7 cellular contexts compared by ENCODE assay signal in genomic region chr1:181424786-181425403, GRCh38. TPM values are rescaled to one million over a fixed set of nuclear protein-coding genes. Genes with fewer than 3 reads are reported as not detected.
DNase-seq lines count a peak whose midpoint lies in the region; TF ChIP-seq lines count a peak whose summit lies in the region.

No MANE protein-coding gene starts in this region.

- H3K36me3 Mint-ChIP-seq in neural progenitor cell = no peaks in the 10 kb centered on the region

- no peaks in the 10 kb centered on the region for H3K9me3 Mint-ChIP-seq in neural progenitor cell

- no peak overlapping the region for H3K4me2 ChIP-seq in Karpas-422 (ENCODE audit: low read depth, low read length, poor library complexity, severe bottlenecking)
- H3K4me2 ChIP-seq in neural progenitor cell = no peak overlapping the region

- peaks cover 6% of the 10 kb centered on the region for H3K4me1 Mint-ChIP-seq in neural progenitor cell

- H3K9ac ChIP-seq in Karpas-422 (ENCODE audit: low read length) (no peak overlapping the region), neural progenitor cell (no peak overlapping the region)

- no peak for TF ChIP-seq POLR2A in Peyer's patch (IDR thresholded peaks at IDR 0.05)

- H3K27ac ChIP-seq in Karpas-422 (ENCODE audit: low read length) (no peak overlapping the region), Peyer's patch (no peak overlapping the region), neural progenitor cell (no peak overlapping the region)

- H3K4me1 ChIP-seq in Karpas-422 (ENCODE audit: low read length) (no peaks in the 10 kb centered on the region), Peyer's patch (no peaks in the 10 kb centered on the region), neural progenitor cell (peaks cover under 1% of the 10 kb centered on the region)

- H2AFZ ChIP-seq in Karpas-422 (ENCODE audit: low read length) = no peak overlapping the region
- H2AFZ ChIP-seq in neural progenitor cell (replicated peaks) = peak overlapping the region; percentile 82

- H3K9me3 ChIP-seq in Karpas-422 (ENCODE audit: low read length) (no peaks in the 10 kb centered on the region), Peyer's patch (no peaks in the 10 kb centered on the region), neural progenitor cell (ENCODE audit: low read depth) (no peaks in the 10 kb centered on the region)

- H3K27ac Mint-ChIP-seq in neural progenitor cell = no peak overlapping the region

- H3K27me3 ChIP-seq in Karpas-422 (ENCODE audit: low read length) (no peaks in the 10 kb centered on the region), Peyer's patch (no peaks in the 10 kb centered on the region), neural progenitor cell (peaks cover 12% of the 10 kb centered on the region)

- H3K36me3 ChIP-seq in Karpas-422 (ENCODE audit: insufficient read depth, low read length) (no peaks in the 10 kb centered on the region), Peyer's patch (no peaks in the 10 kb centered on the region), neural progenitor cell (no peaks in the 10 kb centered on the region)

- no peaks in the 10 kb centered on the region for H3K9me2 ChIP-seq in Karpas-422 (replicated peaks; ENCODE audit: insufficient read depth, low read length)

- peaks cover 5% of the 10 kb centered on the region for H3K27me3 Mint-ChIP-seq in neural progenitor cell (ENCODE audit: insufficient read depth, low read depth)

- peak; percentile 85 for TF ChIP-seq CTCF in GM12875 (IDR thresholded peaks at IDR 0.05; ENCODE audit: borderline replicate concordance, insufficient read depth, low read depth, low read length)
- TF ChIP-seq CTCF in Peyer's patch (IDR thresholded peaks at IDR 0.05) = peak; percentile 75 to 96 (median 93)
- peak; percentile 88 for TF ChIP-seq CTCF in fibroblast of pulmonary artery (IDR thresholded peaks at IDR 0.05; ENCODE audit: low read length, missing control alignments)
- peak; percentile 100 for TF ChIP-seq CTCF in neural progenitor cell (IDR thresholded peaks at IDR 0.05)

- no peaks in the 10 kb centered on the region for H3F3A ChIP-seq in neural progenitor cell (ENCODE audit: low read depth)

- DNase-seq in Karpas-422 (peak; percentile 93), Peyer's patch (peak; percentile 59 to 85 (median 73)), fibroblast of pulmonary artery (ENCODE audit: low read depth) (peak; percentile 76), neural progenitor cell (ENCODE audit: low spot score) (peak; percentile 93), stromal cell of bone marrow (ENCODE audit: low read depth) (peak; percentile 27)
- peak; percentile 87 to 88 for DNase-seq in activated T-cell treated with anti-CD3 and anti-CD28 coated beads, Interleukin-2, amount 50 U/mL, for 48 hours

- no peaks in the 10 kb centered on the region for H3K79me2 ChIP-seq in Karpas-422 (ENCODE audit: low read length)
- H3K79me2 ChIP-seq in neural progenitor cell (ENCODE audit: low read depth) = no peaks in the 10 kb centered on the region

- H3K4me3 ChIP-seq in GM12875 (ENCODE audit: low read depth, low read length) (no peak overlapping the region), Karpas-422 (ENCODE audit: low read length) (no peak overlapping the region), Peyer's patch (no peak overlapping the region), fibroblast of pulmonary artery (replicated peaks; ENCODE audit: low read depth, low read length) (no peak overlapping the region), neural progenitor cell (no peak overlapping the region)

- no peak overlapping the region for H3K4me3 Mint-ChIP-seq in neural progenitor cell

- no peaks in the 10 kb centered on the region for H4K20me1 ChIP-seq in Karpas-422 (ENCODE audit: insufficient read depth, low read depth, low read length)
- no peaks in the 10 kb centered on the region for H4K20me1 ChIP-seq in neural progenitor cell (ENCODE audit: low read depth)

RNA-seq across cellular contexts. Expression of gene CACNA1E, which starts 58.4 kb away (rescaled TPM):
- total RNA-seq in Karpas-422 (2014; rRNA removed; shearing (Covaris generic); ENCODE audit: low replicate concordance) = 0.07 TPM in 1 of 2 replicates, not detected in the other
- under 1 TPM in 2 of 4 donors, not detected in 2; 0.47 to 0.83 TPM for total RNA-seq in Peyer's patch
- total RNA-seq in neural progenitor cell (ENCODE audit: low replicate concordance) = 2.1 TPM in 2 replicates

Comparison
In these comparisons a context has a peak if more than half of its experiments do, and no peak if none do; other contexts are left out.
1. DNase-seq: peak in every context shown above with its lines; median percentile 93 in Karpas-422; 93 in neural progenitor cell; 88 in activated T-cell treated with anti-CD3 and anti-CD28 coated beads, Interleukin-2, amount 50 U/mL, for 48 hours; 76 in fibroblast of pulmonary artery; 73 in Peyer's patch; 27 in stromal cell of bone marrow.